Comparison of ENCODE assay signal across 2 cellular contexts in the genomic region with DNA sequence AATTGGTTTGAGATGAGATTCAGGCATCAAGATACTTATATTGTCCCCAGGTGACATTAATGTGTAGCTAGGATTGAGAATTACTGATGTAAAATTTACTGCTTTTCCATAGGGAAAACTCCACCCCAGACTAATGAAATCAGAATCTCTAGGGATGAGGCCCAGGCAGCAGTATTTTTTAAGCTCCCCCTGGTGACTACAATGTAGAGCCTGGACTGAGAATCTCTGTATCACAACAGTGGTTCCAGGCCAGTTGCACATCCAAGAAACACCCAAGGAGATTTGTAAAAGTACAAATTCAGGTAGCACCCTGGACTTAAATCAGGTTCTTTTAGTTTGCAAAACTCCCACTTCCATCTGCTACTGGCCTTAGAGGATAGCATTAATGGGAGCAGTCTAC.
TF ChIP-seq lines count a peak whose summit lies in the region.

No MANE protein-coding gene starts in this region.

TF ChIP-seq in liver, 16 proteins besides CTCF, POLR2A, EP300 and RAD21 (continued from another document):
- TF ChIP-seq YY1 (IDR thresholded peaks at IDR 0.05), result no peak
- TF ChIP-seq, protein P1, sequence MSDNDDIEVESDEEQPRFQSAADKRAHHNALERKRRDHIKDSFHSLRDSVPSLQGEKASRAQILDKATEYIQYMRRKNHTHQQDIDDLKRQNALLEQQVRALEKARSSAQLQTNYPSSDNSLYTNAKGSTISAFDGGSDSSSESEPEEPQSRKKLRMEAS (IDR thresholded peaks at IDR 0.05), result no peak
- TF ChIP-seq, protein P2, sequence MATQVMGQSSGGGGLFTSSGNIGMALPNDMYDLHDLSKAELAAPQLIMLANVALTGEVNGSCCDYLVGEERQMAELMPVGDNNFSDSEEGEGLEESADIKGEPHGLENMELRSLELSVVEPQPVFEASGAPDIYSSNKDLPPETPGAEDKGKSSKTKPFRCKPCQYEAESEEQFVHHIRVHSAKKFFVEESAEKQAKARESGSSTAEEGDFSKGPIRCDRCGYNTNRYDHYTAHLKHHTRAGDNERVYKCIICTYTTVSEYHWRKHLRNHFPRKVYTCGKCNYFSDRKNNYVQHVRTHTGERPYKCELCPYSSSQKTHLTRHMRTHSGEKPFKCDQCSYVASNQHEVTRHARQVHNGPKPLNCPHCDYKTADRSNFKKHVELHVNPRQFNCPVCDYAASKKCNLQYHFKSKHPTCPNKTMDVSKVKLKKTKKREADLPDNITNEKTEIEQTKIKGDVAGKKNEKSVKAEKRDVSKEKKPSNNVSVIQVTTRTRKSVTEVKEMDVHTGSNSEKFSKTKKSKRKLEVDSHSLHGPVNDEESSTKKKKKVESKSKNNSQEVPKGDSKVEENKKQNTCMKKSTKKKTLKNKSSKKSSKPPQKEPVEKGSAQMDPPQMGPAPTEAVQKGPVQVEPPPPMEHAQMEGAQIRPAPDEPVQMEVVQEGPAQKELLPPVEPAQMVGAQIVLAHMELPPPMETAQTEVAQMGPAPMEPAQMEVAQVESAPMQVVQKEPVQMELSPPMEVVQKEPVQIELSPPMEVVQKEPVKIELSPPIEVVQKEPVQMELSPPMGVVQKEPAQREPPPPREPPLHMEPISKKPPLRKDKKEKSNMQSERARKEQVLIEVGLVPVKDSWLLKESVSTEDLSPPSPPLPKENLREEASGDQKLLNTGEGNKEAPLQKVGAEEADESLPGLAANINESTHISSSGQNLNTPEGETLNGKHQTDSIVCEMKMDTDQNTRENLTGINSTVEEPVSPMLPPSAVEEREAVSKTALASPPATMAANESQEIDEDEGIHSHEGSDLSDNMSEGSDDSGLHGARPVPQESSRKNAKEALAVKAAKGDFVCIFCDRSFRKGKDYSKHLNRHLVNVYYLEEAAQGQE (IDR thresholded peaks at IDR 0.05), result no peak
- no peak for TF ChIP-seq HNF4G (IDR thresholded peaks at IDR 0.05)
- TF ChIP-seq, protein P3, sequence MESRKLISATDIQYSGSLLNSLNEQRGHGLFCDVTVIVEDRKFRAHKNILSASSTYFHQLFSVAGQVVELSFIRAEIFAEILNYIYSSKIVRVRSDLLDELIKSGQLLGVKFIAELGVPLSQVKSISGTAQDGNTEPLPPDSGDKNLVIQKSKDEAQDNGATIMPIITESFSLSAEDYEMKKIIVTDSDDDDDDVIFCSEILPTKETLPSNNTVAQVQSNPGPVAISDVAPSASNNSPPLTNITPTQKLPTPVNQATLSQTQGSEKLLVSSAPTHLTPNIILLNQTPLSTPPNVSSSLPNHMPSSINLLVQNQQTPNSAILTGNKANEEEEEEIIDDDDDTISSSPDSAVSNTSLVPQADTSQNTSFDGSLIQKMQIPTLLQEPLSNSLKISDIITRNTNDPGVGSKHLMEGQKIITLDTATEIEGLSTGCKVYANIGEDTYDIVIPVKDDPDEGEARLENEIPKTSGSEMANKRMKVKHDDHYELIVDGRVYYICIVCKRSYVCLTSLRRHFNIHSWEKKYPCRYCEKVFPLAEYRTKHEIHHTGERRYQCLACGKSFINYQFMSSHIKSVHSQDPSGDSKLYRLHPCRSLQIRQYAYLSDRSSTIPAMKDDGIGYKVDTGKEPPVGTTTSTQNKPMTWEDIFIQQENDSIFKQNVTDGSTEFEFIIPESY (IDR thresholded peaks at IDR 0.05), result no peak
- TF ChIP-seq EGR1 (IDR thresholded peaks at IDR 0.05; ENCODE audit: low read depth in 2 of 2), result no peak
- TF ChIP-seq JUND (IDR thresholded peaks at IDR 0.05), result no peak

TF ChIP-seq in HepG2, 621 proteins besides CTCF, POLR2A, EP300 and RAD21 (continued from another document):
- TF ChIP-seq, protein P2 (IDR thresholded peaks at IDR 0.05; ENCODE audit: borderline replicate concordance in 1 of 2, low read depth in 1 of 2, low read length in 2 of 2), result no peak
- no peak for TF ChIP-seq PRDM15 (CRISPR knock-in tag; IDR thresholded peaks at IDR 0.05)
- no peak for TF ChIP-seq TEAD3 (CRISPR knock-in tag; optimal IDR thresholded peaks at IDR 0.05; ENCODE audit: borderline replicate concordance)
- no peak for TF ChIP-seq ZNF614 (CRISPR knock-in tag; IDR thresholded peaks at IDR 0.05; ENCODE audit: borderline replicate concordance)
- TF ChIP-seq ZSCAN20 (CRISPR knock-in tag; IDR thresholded peaks at IDR 0.05; ENCODE audit: borderline replicate concordance), result no peak
- TF ChIP-seq FOSL1 (CRISPR knock-in tag; IDR thresholded peaks at IDR 0.05; ENCODE audit: borderline replicate concordance), result no peak
- no peak for TF ChIP-seq KAT2B (IDR thresholded peaks at IDR 0.05; ENCODE audit: borderline replicate concordance, low read depth, low read length)
- TF ChIP-seq ZBED4 (CRISPR knock-in tag; IDR thresholded peaks at IDR 0.05; ENCODE audit: borderline replicate concordance), result no peak
- TF ChIP-seq FOXJ3 (CRISPR knock-in tag; IDR thresholded peaks at IDR 0.05; ENCODE audit: borderline replicate concordance), result no peak
